In genomic region chr4:74431113-74431826, GRCh38 we compare ENCODE assay signal across 13 cellular contexts. TPM values are rescaled to one million over a fixed set of nuclear protein-coding genes. Genes with fewer than 3 reads are reported as not detected.
DNase-seq lines count a peak whose midpoint lies in the region; ATAC-seq, FAIRE-seq and TF ChIP-seq lines count a peak whose summit lies in the region.
"Had no signal": no experiment of that assay in that cellular context is flagged by ENCODE, and none has a peak within 500 bp of the region (broad histone marks: within the 10 kb centered on the region; RNA-seq: fewer than 3 reads in every experiment).

No MANE protein-coding gene starts in this region.

- BruUV-seq in K562 (replicated peaks; lab: Mats Ljungman, UMichigan): no TSS peak

- 69% methylated on average over 11 of the region's 11 CpGs for WGBS in K562 (ENCODE audit: insufficient coverage, low coverage, missing lambda C conversion rate)
- 33 to 52% (median 42%) methylated on average over 11 of the region's 11 CpGs for WGBS in spleen, 5 donors

- DNase-seq in K562 (ENCODE audit: extremely low read depth in 1 of 4, low spot score in 3 of 4) (peak in 1 of 4 experiments; percentile 28), spleen (no peak), T-helper 2 cell (no peak), HAP-1 (ENCODE audit: low spot score in 2 of 2) (no peak), OCI-M2 (lab: John Stamatoyannopoulos, UW; ENCODE audit: unreplicated experiment) (no peak)
- no peak for DNase-seq in stimulated activated naive B cell treated with anti-CD40 and anti-IgM and Interleukin-4, amounts not matched to agents 10 μg/mL and 1 μg/mL and 100 μg/mL, for 72 hours
- DNase-seq: activated T-cell treated with anti-CD3 and anti-CD28 coated beads, Interleukin-2, amount 50 U/mL, for 72 hours; effector memory CD8-positive, alpha-beta T cell; NCI-H1417 had no signal

- H3K4me1 ChIP-seq in K562 (replicated peaks in 1 of 2; ENCODE audit: control insufficient read depth in 2 of 2, insufficient read depth in 2 of 2, low read length in 2 of 2) (peaks cover 0 to 3% of the 10 kb centered on the region in 2 experiments; a peak in 2 of 5 replicates), spleen (peaks cover 0 to 9% (median 0%) of the 10 kb centered on the region in 6 donors), HAP-1 (no peaks in the 10 kb centered on the region)

- no peaks in the 10 kb centered on the region for H3K9me3 Mint-ChIP-seq in stimulated activated naive B cell treated with anti-CD40 and anti-IgM and Interleukin-4, amounts not matched to agents 10 μg/mL and 1 μg/mL and 100 μg/mL, for 72 hours
- H3K9me3 Mint-ChIP-seq: activated T-cell treated with anti-CD3 and anti-CD28 coated beads, Interleukin-2, amount 50 U/mL, for 72 hours; effector memory CD8-positive, alpha-beta T cell; memory B cell had no signal

- H3K36me3 ChIP-seq in K562 (ENCODE audit: control insufficient read depth, insufficient read depth, low read length) (no peaks in the 10 kb centered on the region), spleen (no peaks in the 10 kb centered on the region), HAP-1 (replicated peaks) (no peaks in the 10 kb centered on the region)

- no peak for TF ChIP-seq EP300 in K562 (IDR thresholded peaks at IDR 0.05; ENCODE audit: low read length)

- H3K4me1 Mint-ChIP-seq in stimulated activated naive B cell treated with anti-CD40 and anti-IgM and Interleukin-4, amounts not matched to agents 10 μg/mL and 1 μg/mL and 100 μg/mL, for 72 hours: peaks cover 0 to 3% of the 10 kb centered on the region in 2 donors
- H3K4me1 Mint-ChIP-seq: memory B cell had no signal

- H3K9ac ChIP-seq in K562 (ENCODE audit: insufficient read depth in 1 of 2, low read depth in 2 of 2, low read length in 2 of 2): no peak overlapping the region

- no peak for TF ChIP-seq RAD21 in K562 (CRISPR knock-in tag; conservative IDR thresholded peaks at IDR 0.05 in 1 of 2, IDR thresholded peaks at IDR 0.05 in 1 of 2)

- in situ Hi-C loops in K562 (cut with MboI): no loop called here
- in situ Hi-C loops in HAP-1 (cut with MboI; ENCODE audit: low sequenced_read_pairs): no loop called here

- FAIRE-seq in K562 (lab: Jason Lieb, UNC): peak; percentile 74

- peak overlapping the region; percentile 54 for H2AFZ ChIP-seq in K562 (ENCODE audit: low read depth, low read length)

- H3K27ac ChIP-seq in K562 (ENCODE audit: extremely low read depth, low read depth, low read length) (no peak overlapping the region), spleen (peak overlapping the region in 3 of 8 donors; percentile 43 to 68 (median 64))
- H3K27ac ChIP-seq: SK-N-MC had no signal

- intact Hi-C loops in K562 (cut with micrococcal nuclease) (loop anchor here (5.0 kb wide), 1 partner anchor 191 kb away; no protein-coding TSS in a partner anchor), spleen (cut with DNase I; ENCODE audit: low total_unique reads) (no loop called here)

- TF ChIP-seq POLR2A in K562 (conservative IDR thresholded peaks at IDR 0.05): no peak
- TF ChIP-seq POLR2A in spleen (IDR thresholded peaks at IDR 0.05): no peak

- H3K9me1 ChIP-seq in K562 (ENCODE audit: control insufficient read depth, insufficient read depth, low read length): no peaks in the 10 kb centered on the region

- H3K4me3 ChIP-seq in K562 (no peak overlapping the region), spleen (no peak overlapping the region), HAP-1 (no peak overlapping the region)
- H3K4me3 ChIP-seq: SK-N-MC had no signal

- H3K27me3 ChIP-seq in K562 (ENCODE audit: control insufficient read depth in 2 of 2, insufficient read depth in 2 of 2, low read length in 2 of 2) (no peaks in the 10 kb centered on the region), spleen (replicated peaks in 1 of 7) (peaks cover 0 to 7% (median 0%) of the 10 kb centered on the region in 7 donors), HAP-1 (ENCODE audit: low read depth) (no peaks in the 10 kb centered on the region)

- H3K4me2 ChIP-seq in K562 (ENCODE audit: insufficient read depth, low read length): no peak overlapping the region

- peaks cover 0 to 8% of the 10 kb centered on the region in 2 donors for H3K27me3 Mint-ChIP-seq in stimulated activated naive B cell treated with anti-CD40 and anti-IgM and Interleukin-4, amounts not matched to agents 10 μg/mL and 1 μg/mL and 100 μg/mL, for 72 hours

- CTCF ChIA-PET in K562 (lab: Yijun Ruan, JAX; ENCODE audit: low intra/inter-chr PET ratio): no interaction called here

- no peak overlapping the region for H3K27ac Mint-ChIP-seq in stimulated activated naive B cell treated with anti-CD40 and anti-IgM and Interleukin-4, amounts not matched to agents 10 μg/mL and 1 μg/mL and 100 μg/mL, for 72 hours
- H3K27ac Mint-ChIP-seq: activated T-cell treated with anti-CD3 and anti-CD28 coated beads, Interleukin-2, amount 50 U/mL, for 72 hours; effector memory CD8-positive, alpha-beta T cell; memory B cell had no signal

- H3K36me3 Mint-ChIP-seq in stimulated activated naive B cell treated with anti-CD40 and anti-IgM and Interleukin-4, amounts not matched to agents 10 μg/mL and 1 μg/mL and 100 μg/mL, for 72 hours: no peaks in the 10 kb centered on the region
- H3K36me3 Mint-ChIP-seq: memory B cell had no signal

- H3K9me3 ChIP-seq in K562 (replicated peaks; ENCODE audit: control insufficient read depth, insufficient read depth, low read depth, low read length): no peaks in the 10 kb centered on the region
- no peaks in the 10 kb centered on the region for H3K9me3 ChIP-seq in spleen
- H3K9me3 ChIP-seq in HAP-1: no peaks in the 10 kb centered on the region

- peak; percentile 98 for ATAC-seq in GM21423 (IDR thresholded peaks at IDR 0.05; ENCODE audit: unreplicated experiment)
- peak; percentile 89 for ATAC-seq in HG03432 (IDR thresholded peaks at IDR 0.05; ENCODE audit: unreplicated experiment)
- ATAC-seq in K562: peak; percentile 43; the same call in 2 of the 3 replicates
- ATAC-seq in stimulated activated naive B cell treated with anti-CD40 and anti-IgM and Interleukin-4, amounts not matched to agents 10 μg/mL and 1 μg/mL and 100 μg/mL, for 72 hours (replicated peaks): peak; percentile 93 to 94
- ATAC-seq: activated T-cell treated with anti-CD3 and anti-CD28 coated beads, Interleukin-2, amount 50 U/mL, for 72 hours; effector memory CD8-positive, alpha-beta T cell had no signal

- POLR2A ChIA-PET in K562 (lab: Yijun Ruan, JAX): interaction anchor here (1.1 kb wide), 1 partner anchor 14 kb away, joined by 3 read pairs; the partner anchor contains the start of gene AREG

- no peaks in the 10 kb centered on the region for H3K79me2 ChIP-seq in K562 (ENCODE audit: control insufficient read depth, insufficient read depth, low read length)

- TF ChIP-seq CTCF in K562 (IDR thresholded peaks at IDR 0.05 in 2 of 3, conservative IDR thresholded peaks at IDR 0.05 in 1 of 3; ENCODE audit: insufficient read depth in 2 of 3, low read depth in 1 of 3, low read length in 3 of 3): no peak
- TF ChIP-seq CTCF in spleen (IDR thresholded peaks at IDR 0.05 in 8 of 11, conservative IDR thresholded peaks at IDR 0.05 in 3 of 11): no peak

- H3K4me3 Mint-ChIP-seq in stimulated activated naive B cell treated with anti-CD40 and anti-IgM and Interleukin-4, amounts not matched to agents 10 μg/mL and 1 μg/mL and 100 μg/mL, for 72 hours: peak overlapping the region in 1 of 2 donors; percentile 6
- H3K4me3 Mint-ChIP-seq: activated T-cell treated with anti-CD3 and anti-CD28 coated beads, Interleukin-2, amount 50 U/mL, for 72 hours; effector memory CD8-positive, alpha-beta T cell; memory B cell had no signal

- H4K20me1 ChIP-seq in K562 (replicated peaks; ENCODE audit: control insufficient read depth, insufficient read depth, low read length): no peaks in the 10 kb centered on the region

TF ChIP-seq in K562, 482 proteins besides CTCF, POLR2A, EP300 and RAD21 (continues in another document):
- TF ChIP-seq KLF6 (CRISPR knock-in tag; IDR thresholded peaks at IDR 0.05; ENCODE audit: borderline replicate concordance) (no peak), HMBOX1 (IDR thresholded peaks at IDR 0.05) (peak; percentile 52; the same call in 1 of the 2 replicates)

RNA-seq across cellular contexts. Expression of gene AREG, which starts 13.7 kb away (rescaled TPM):
- total RNA-seq in K562 (2011; cell fraction: chromatin; rRNA removed; ENCODE audit: low replicate concordance): 10.7 and 18.3 TPM in 2 replicates
- 16.6 and 18.3 TPM in 2 replicates for total RNA-seq in K562 (2011; cell fraction: nucleolus; rRNA removed)
- total RNA-seq in K562 (2011; cell fraction: nucleoplasm; rRNA removed): 17.7 and 18.4 TPM in 2 replicates
- total RNA-seq in K562 (2014; rRNA removed): 4.5 and 5.8 TPM in 2 replicates
- 5.7 and 6.7 TPM in 2 replicates for total RNA-seq in K562 (2014; rRNA removed; fragmentation: Illumina TruSeq; extraction: Trizol)
- total RNA-seq in K562 (2015; rRNA removed; fragmentation: Illumina TruSeq; extraction: Trizol): 2.8 and 3.5 TPM in 2 replicates
- total RNA-seq in K562 (2021): 5.4 and 5.6 TPM in 2 replicates
- 7.3 and 8.5 TPM in 2 replicates for polyA plus RNA-seq in K562 (2011; rRNA removed)
- 6.3 and 6.9 TPM in 2 replicates for polyA plus RNA-seq in K562 (2011; cell fraction: cytosol; rRNA removed)
- 5.3 and 7.3 TPM in 2 replicates for polyA plus RNA-seq in K562 (2011; cell fraction: nucleus; rRNA removed)
- polyA plus RNA-seq in K562 (2012): 5.1 and 9.9 TPM in 2 replicates
- 6.5 and 7.7 TPM in 2 replicates for polyA plus RNA-seq in K562 (2014; fragmentation: Illumina TruSeq; extraction: Trizol)
- polyA plus RNA-seq in K562 (2014; fragmentation: Nextera tagmentation; extraction: Ambion mirVana): 1 to 10 TPM; 1.4 to 2.4 TPM
- polyA plus RNA-seq in K562 (2014; rRNA removed): 3.8 and 5.5 TPM in 2 replicates
- 3.9 and 7.5 TPM in 2 replicates for polyA minus RNA-seq in K562 (2011; rRNA and poly(A)+ RNA removed)
- 3.4 and 3.9 TPM in 2 replicates for polyA minus RNA-seq in K562 (2011; cell fraction: cytosol; rRNA and poly(A)+ RNA removed)
- polyA minus RNA-seq in K562 (2011; cell fraction: nucleus; rRNA and poly(A)+ RNA removed): 6.2 and 10.2 TPM in 2 replicates
- 10 to 100 TPM in 3 of 7 donors, 1 to 10 TPM in 3, under 1 TPM in 1; 0.57 to 37.4 (median 5.4) TPM for total RNA-seq in spleen
- polyA plus RNA-seq in spleen: 1 to 10 TPM in 1 of 3 donors, under 1 TPM in 2; 0.51 to 5.6 (median 0.63) TPM

Comparison
In these comparisons a context has a peak if more than half of its experiments do, and no peak if none do; other contexts are left out.
1. ATAC-seq: peak in every context shown above with its lines; median percentile 98 in GM21423; 94 in stimulated activated naive B cell treated with anti-CD40 and anti-IgM and Interleukin-4, amounts not matched to agents 10 μg/mL and 1 μg/mL and 100 μg/mL, for 72 hours; 89 in HG03432; 43 in K562.